8 cellular contexts compared by ENCODE assay signal in the genomic region with DNA sequence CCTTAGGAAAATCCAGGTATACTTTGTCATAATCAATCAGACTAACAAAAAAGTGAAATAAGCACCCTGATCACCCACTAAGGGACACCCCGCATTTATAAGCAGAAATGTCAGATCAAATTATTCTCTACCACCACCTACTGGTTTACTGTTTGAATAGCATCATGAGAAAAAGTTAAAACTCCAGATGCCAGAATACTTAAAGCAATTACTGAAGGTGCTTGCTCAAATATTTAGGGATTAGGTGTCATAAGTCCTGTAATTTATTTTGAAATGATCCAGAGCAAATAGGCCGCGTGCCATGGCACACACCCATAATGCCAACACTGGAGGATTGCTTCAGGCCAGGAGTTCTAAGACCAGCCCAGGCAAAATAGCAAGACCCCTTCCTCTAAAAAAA. TPM values are rescaled to one million over a fixed set of nuclear protein-coding genes. Genes with fewer than 3 reads are reported as not detected.
DNase-seq lines count a peak whose midpoint lies in the region; ATAC-seq, FAIRE-seq and TF ChIP-seq lines count a peak whose summit lies in the region.

No MANE protein-coding gene starts in this region.

- H3K4me1 Mint-ChIP-seq in activated CD4-positive, alpha-beta T cell treated with anti-CD3 and anti-CD28 coated beads, Interleukin-2, amount 10 ng/mL, durations not matched to agents 24 days and 14 days: peaks cover 48% of the 10 kb centered on the region
- H3K4me1 Mint-ChIP-seq in activated CD8-positive, alpha-beta T cell treated with anti-CD3 and anti-CD28 coated beads for 36 hours (ENCODE audit: low read depth): peaks cover 18% of the 10 kb centered on the region

- H3K27me3 Mint-ChIP-seq in activated CD4-positive, alpha-beta T cell treated with anti-CD3 and anti-CD28 coated beads, Interleukin-2, amount 10 ng/mL, durations not matched to agents 24 days and 14 days: no peaks in the 10 kb centered on the region
- H3K27me3 Mint-ChIP-seq in activated CD8-positive, alpha-beta T cell treated with anti-CD3 and anti-CD28 coated beads for 36 hours: no peaks in the 10 kb centered on the region

- H3K9me1 ChIP-seq in keratinocyte (ENCODE audit: control insufficient read depth, extremely low read depth, insufficient read depth, low read length): no peaks in the 10 kb centered on the region

- H3K27ac Mint-ChIP-seq in activated CD4-positive, alpha-beta T cell treated with anti-CD3 and anti-CD28 coated beads, Interleukin-2, amount 10 ng/mL, durations not matched to agents 24 days and 14 days: peak overlapping the region; percentile 29
- H3K27ac Mint-ChIP-seq in activated CD8-positive, alpha-beta T cell treated with anti-CD3 and anti-CD28 coated beads for 36 hours: no peak overlapping the region

- intact Hi-C loops in activated CD4-positive, alpha-beta T cell treated with anti-CD3 and anti-CD28 coated beads, Interleukin-2, amount 10 ng/mL, durations not matched to agents 24 days and 14 days (cut with micrococcal nuclease): loop anchor here (1.0 to 5.0 kb wide), 3 partner anchors 57 to 187 kb away; no protein-coding TSS in a partner anchor
- intact Hi-C loops in activated CD8-positive, alpha-beta T cell treated with anti-CD3 and anti-CD28 coated beads for 36 hours (cut with micrococcal nuclease): loop anchor here (5.0 kb wide), 1 partner anchor 117 kb away; no protein-coding TSS in a partner anchor
- intact Hi-C loops in vagina (cut with DNase I): loop anchor here (10.0 kb wide), 1 partner anchor 51 kb away; a partner anchor contains a TSS

- peak; percentile 61 for TF ChIP-seq CTCF in MM.1S (IDR thresholded peaks at IDR 0.05; ENCODE audit: low read length)
- TF ChIP-seq CTCF in activated CD8-positive, alpha-beta T cell treated with anti-CD3 and anti-CD28 coated beads for 36 hours (IDR thresholded peaks at IDR 0.05): peak; percentile 66
- TF ChIP-seq CTCF in keratinocyte (optimal IDR thresholded peaks at IDR 0.05 in 1 of 3, IDR thresholded peaks at IDR 0.05 in 1 of 3, conservative IDR thresholded peaks at IDR 0.05 in 1 of 3; ENCODE audit: extremely low read depth in 1 of 3, insufficient read depth in 2 of 3, low read length in 3 of 3): peak in 2 of 3 experiments; percentile 29 to 58
- peak; percentile 38 to 57 (median 47) for TF ChIP-seq CTCF in vagina (IDR thresholded peaks at IDR 0.05)

- H3K27ac ChIP-seq in MM.1S (ENCODE audit: low read length): no peak overlapping the region
- H3K27ac ChIP-seq in keratinocyte (ENCODE audit: control insufficient read depth, insufficient read depth, low read length): peak overlapping the region; percentile 12
- H3K27ac ChIP-seq in vagina: no peak overlapping the region

- peaks cover 9% of the 10 kb centered on the region; the same call in 1 of the 2 replicates for H3F3A ChIP-seq in MM.1S (ENCODE audit: insufficient read depth, low read length)

- POLR2A ChIA-PET in activated CD8-positive, alpha-beta T cell treated with anti-CD3 and anti-CD28 coated beads for 36 hours (lab: Charles Lee): interaction anchor here (0.6 to 2.9 kb wide), 4 partner anchors 12 to 117 kb away, joined by 3 to 24 read pairs (median 6); no protein-coding TSS in a partner anchor

- FAIRE-seq in keratinocyte (lab: Jason Lieb, UNC): no peak

- peak overlapping the region; percentile 60 for H3K4me3 Mint-ChIP-seq in activated CD4-positive, alpha-beta T cell treated with anti-CD3 and anti-CD28 coated beads, Interleukin-2, amount 10 ng/mL, durations not matched to agents 24 days and 14 days
- H3K4me3 Mint-ChIP-seq in activated CD8-positive, alpha-beta T cell treated with anti-CD3 and anti-CD28 coated beads for 36 hours: peak overlapping the region; percentile 44

- no peak for TF ChIP-seq POLR2A in vagina (IDR thresholded peaks at IDR 0.05)

- no peaks in the 10 kb centered on the region for H3K9me3 Mint-ChIP-seq in activated CD4-positive, alpha-beta T cell treated with anti-CD3 and anti-CD28 coated beads, Interleukin-2, amount 10 ng/mL, durations not matched to agents 24 days and 14 days
- no peaks in the 10 kb centered on the region for H3K9me3 Mint-ChIP-seq in activated CD8-positive, alpha-beta T cell treated with anti-CD3 and anti-CD28 coated beads for 36 hours

- H3K27me3 ChIP-seq in MM.1S (replicated peaks; ENCODE audit: insufficient read depth, low read length) (no peaks in the 10 kb centered on the region), keratinocyte (ENCODE audit: control insufficient read depth, extremely low read depth, insufficient read depth, low read length) (no peaks in the 10 kb centered on the region), vagina (no peaks in the 10 kb centered on the region)

- no peak overlapping the region for H2AFZ ChIP-seq in MM.1S (ENCODE audit: low read length)
- H2AFZ ChIP-seq in keratinocyte (ENCODE audit: control insufficient read depth, low read length): no peak overlapping the region

- H3K9me2 ChIP-seq in MM.1S (replicated peaks; ENCODE audit: insufficient read depth, low read length): no peaks in the 10 kb centered on the region

- H3K9ac ChIP-seq in MM.1S (ENCODE audit: low read length) (no peak overlapping the region), keratinocyte (ENCODE audit: control insufficient read depth, extremely low read depth, insufficient read depth, low read length) (peak overlapping the region; percentile 12)

- H3K36me3 Mint-ChIP-seq in activated CD4-positive, alpha-beta T cell treated with anti-CD3 and anti-CD28 coated beads, Interleukin-2, amount 10 ng/mL, durations not matched to agents 24 days and 14 days (ENCODE audit: low read depth): peaks cover 39% of the 10 kb centered on the region
- H3K36me3 Mint-ChIP-seq in activated CD8-positive, alpha-beta T cell treated with anti-CD3 and anti-CD28 coated beads for 36 hours (ENCODE audit: low read depth): peaks cover 57% of the 10 kb centered on the region

- H4K20me1 ChIP-seq in MM.1S (ENCODE audit: insufficient read depth, low read length) (no peaks in the 10 kb centered on the region), keratinocyte (ENCODE audit: control insufficient read depth, extremely low read depth, insufficient read depth, low read length) (no peaks in the 10 kb centered on the region)

- H3K79me2 ChIP-seq in MM.1S (ENCODE audit: low read length) (peaks cover 62% of the 10 kb centered on the region), keratinocyte (ENCODE audit: control insufficient read depth, insufficient read depth, low read length) (peaks cover 29% of the 10 kb centered on the region)

- H3K4me3 ChIP-seq in MM.1S (ENCODE audit: low read length) (no peak overlapping the region), keratinocyte (ENCODE audit: control insufficient read depth in 2 of 3, extremely low read depth in 1 of 3, insufficient read depth in 2 of 3, low read depth in 1 of 3, low read length in 3 of 3) (no peak overlapping the region), vagina (no peak overlapping the region)

- H3K36me3 ChIP-seq in MM.1S (replicated peaks; ENCODE audit: insufficient read depth, low read length): peaks cover 13% of the 10 kb centered on the region
- H3K36me3 ChIP-seq in keratinocyte (ENCODE audit: control insufficient read depth in 2 of 2, extremely low read depth in 1 of 2, insufficient read depth in 2 of 2, low read length in 2 of 2): peaks cover 0 to 11% of the 10 kb centered on the region in 2 experiments
- no peaks in the 10 kb centered on the region for H3K36me3 ChIP-seq in vagina

- no peak for ATAC-seq in activated CD8-positive, alpha-beta T cell treated with anti-CD3 and anti-CD28 coated beads for 36 hours

- CTCF ChIA-PET in activated CD8-positive, alpha-beta T cell treated with anti-CD3 and anti-CD28 coated beads for 36 hours (lab: Charles Lee): interaction anchor here (0.7 to 8.3 kb wide), 24 partner anchors 8 to 144 kb away, joined by 3 to 114 read pairs (median 4); no protein-coding TSS in a partner anchor

- H3K4me1 ChIP-seq in MM.1S (ENCODE audit: low read length) (peaks cover 12% of the 10 kb centered on the region; the same call in 1 of the 2 replicates), keratinocyte (ENCODE audit: control insufficient read depth, extremely low read depth, insufficient read depth, low read length) (peaks cover 16% of the 10 kb centered on the region), vagina (peaks cover 7% of the 10 kb centered on the region)

- H3K9me3 ChIP-seq in MM.1S (replicated peaks; ENCODE audit: insufficient read depth, low read length) (no peaks in the 10 kb centered on the region), keratinocyte (ENCODE audit: control insufficient read depth, low read depth, low read length) (no peaks in the 10 kb centered on the region), vagina (no peaks in the 10 kb centered on the region)

- peak overlapping the region; percentile 81; the same call in 1 of the 2 replicates for H3K4me2 ChIP-seq in MM.1S (ENCODE audit: low read depth, low read length)
- peak overlapping the region; percentile 35 for H3K4me2 ChIP-seq in keratinocyte (ENCODE audit: control insufficient read depth, extremely low read depth, insufficient read depth, low read depth, low read length)

- DNase-seq in activated CD4-positive, alpha-beta T cell treated with anti-CD3 and anti-CD28 coated beads, Interleukin-2, amount 10 ng/mL, durations not matched to agents 24 days and 14 days: no peak
- no peak for DNase-seq in activated CD4-positive, alpha-beta T cell treated with anti-CD3 and anti-CD28 coated beads for 48 hours
- DNase-seq in MM.1S (peak; percentile 59), keratinocyte (ENCODE audit: low read depth, low spot score) (no peak), vagina (ENCODE audit: extremely low spot score in 2 of 2) (no peak), amygdala (lab: John Stamatoyannopoulos, UW) (no peak)
- DNase-seq in activated CD8-positive, alpha-beta T cell treated with anti-CD3 and anti-CD28 coated beads for 36 hours: no peak
- no peak for DNase-seq in stimulated activated CD8-positive, alpha-beta memory T cell treated with anti-CD3 and anti-CD28 coated beads, Interleukin-4, amount 100 ng/mL, for 48 hours

- dilution Hi-C loops in keratinocyte (cut with MboI; ENCODE audit: extremely low pct_ligation_motif_present, low sequenced_read_pairs): loop anchor here (10.0 kb wide), 1 partner anchor 149 kb away; a partner anchor contains a TSS

RNA-seq across cellular contexts. Expression of a gene that starts 2.3 kb away (rescaled TPM):
- total RNA-seq in activated CD4-positive, alpha-beta T cell treated with anti-CD3 and anti-CD28 coated beads, Interleukin-2, amount 10 ng/mL, durations not matched to agents 24 days and 14 days: 189 and 194 TPM in 2 replicates
- total RNA-seq in activated CD8-positive, alpha-beta T cell treated with anti-CD3 and anti-CD28 coated beads for 36 hours: 100 to 1,000 TPM; 273 to 280 TPM
- polyA plus RNA-seq in keratinocyte: 5.2 to 45.0 TPM (median 27.1 TPM) in 3 replicates
- polyA plus RNA-seq in keratinocyte (2011; ENCODE audit: low read depth): 3.0 TPM
- 5.1 and 13.0 TPM in 2 replicates for polyA plus RNA-seq in keratinocyte (2011; cell fraction: cytosol; rRNA removed)
- 6.1 and 10.4 TPM in 2 replicates for polyA plus RNA-seq in keratinocyte (2011; cell fraction: nucleus; rRNA removed)
- polyA plus RNA-seq in keratinocyte (2012; ENCODE audit: low replicate concordance): 0.23 and 33.4 TPM in 2 replicates
- 3.0 to 28.7 TPM (median 4.0 TPM) in 3 replicates for polyA minus RNA-seq in keratinocyte
- 5.8 TPM for polyA minus RNA-seq in keratinocyte (2011; cell fraction: cytosol; rRNA and poly(A)+ RNA removed)
- 3.3 and 6.9 TPM in 2 replicates for polyA minus RNA-seq in keratinocyte (2011; cell fraction: nucleus; rRNA and poly(A)+ RNA removed)
- total RNA-seq in vagina: 16.9 TPM

RNA-seq across cellular contexts. Expression of a gene that starts 27.9 kb away (rescaled TPM):
- 113 and 117 TPM in 2 replicates for total RNA-seq in activated CD4-positive, alpha-beta T cell treated with anti-CD3 and anti-CD28 coated beads, Interleukin-2, amount 10 ng/mL, durations not matched to agents 24 days and 14 days
- total RNA-seq in activated CD8-positive, alpha-beta T cell treated with anti-CD3 and anti-CD28 coated beads for 36 hours: 10 to 100 TPM; 10.7 to 11.6 TPM
- polyA plus RNA-seq in keratinocyte: 6.0 to 13.8 TPM (median 6.8 TPM) in 3 replicates
- 0.44 TPM for polyA plus RNA-seq in keratinocyte (2011; ENCODE audit: low read depth)
- polyA plus RNA-seq in keratinocyte (2011; cell fraction: cytosol; rRNA removed): 9.2 and 12.4 TPM in 2 replicates
- 6.5 and 10.0 TPM in 2 replicates for polyA plus RNA-seq in keratinocyte (2011; cell fraction: nucleus; rRNA removed)
- polyA plus RNA-seq in keratinocyte (2012; ENCODE audit: low replicate concordance): 5.1 and 17.9 TPM in 2 replicates
- polyA minus RNA-seq in keratinocyte: 6.8 to 30.7 TPM (median 7.6 TPM) in 3 replicates
- polyA minus RNA-seq in keratinocyte (2011; cell fraction: cytosol; rRNA and poly(A)+ RNA removed): 15.9 TPM
- 3.8 and 6.0 TPM in 2 replicates for polyA minus RNA-seq in keratinocyte (2011; cell fraction: nucleus; rRNA and poly(A)+ RNA removed)
- total RNA-seq in vagina: 700 TPM

RNA-seq across cellular contexts. Expression of a gene that starts 50.9 kb away (rescaled TPM):
- total RNA-seq in activated CD4-positive, alpha-beta T cell treated with anti-CD3 and anti-CD28 coated beads, Interleukin-2, amount 10 ng/mL, durations not matched to agents 24 days and 14 days: 0.23 and 0.38 TPM in 2 replicates
- not detected for total RNA-seq in activated CD8-positive, alpha-beta T cell treated with anti-CD3 and anti-CD28 coated beads for 36 hours
- not detected in 3 replicates for polyA plus RNA-seq in keratinocyte
- polyA plus RNA-seq in keratinocyte (2011; ENCODE audit: low read depth): not detected
- not detected in 2 replicates for polyA plus RNA-seq in keratinocyte (2011; cell fraction: cytosol; rRNA removed)
- polyA plus RNA-seq in keratinocyte (2011; cell fraction: nucleus; rRNA removed): not detected in 2 replicates
- polyA plus RNA-seq in keratinocyte (2012; ENCODE audit: low replicate concordance): not detected in 2 replicates
- polyA minus RNA-seq in keratinocyte: not detected in 3 replicates
- not detected for polyA minus RNA-seq in keratinocyte (2011; cell fraction: cytosol; rRNA and poly(A)+ RNA removed)
- not detected in 2 replicates for polyA minus RNA-seq in keratinocyte (2011; cell fraction: nucleus; rRNA and poly(A)+ RNA removed)
- total RNA-seq in vagina: 12.0 TPM

Comparison
In these comparisons a context has a peak if more than half of its experiments do, and no peak if none do; other contexts are left out.
1. RNA of a gene that starts 2.3 kb away (total RNA-seq): 273 to 280 TPM in activated CD8-positive, alpha-beta T cell treated with anti-CD3 and anti-CD28 coated beads for 36 hours and 189 to 194 TPM in activated CD4-positive, alpha-beta T cell treated with anti-CD3 and anti-CD28 coated beads, Interleukin-2, amount 10 ng/mL, durations not matched to agents 24 days and 14 days; 16.9 TPM in vagina (single experiment); every median in the first group is over 10 times any median in the second.
2. Peak in every context shown above with its lines, with median percentiles within 50 percentile points of each other: CTCF ChIP-seq.